ENCODE assay signal across 1 cellular context in the genomic region with DNA sequence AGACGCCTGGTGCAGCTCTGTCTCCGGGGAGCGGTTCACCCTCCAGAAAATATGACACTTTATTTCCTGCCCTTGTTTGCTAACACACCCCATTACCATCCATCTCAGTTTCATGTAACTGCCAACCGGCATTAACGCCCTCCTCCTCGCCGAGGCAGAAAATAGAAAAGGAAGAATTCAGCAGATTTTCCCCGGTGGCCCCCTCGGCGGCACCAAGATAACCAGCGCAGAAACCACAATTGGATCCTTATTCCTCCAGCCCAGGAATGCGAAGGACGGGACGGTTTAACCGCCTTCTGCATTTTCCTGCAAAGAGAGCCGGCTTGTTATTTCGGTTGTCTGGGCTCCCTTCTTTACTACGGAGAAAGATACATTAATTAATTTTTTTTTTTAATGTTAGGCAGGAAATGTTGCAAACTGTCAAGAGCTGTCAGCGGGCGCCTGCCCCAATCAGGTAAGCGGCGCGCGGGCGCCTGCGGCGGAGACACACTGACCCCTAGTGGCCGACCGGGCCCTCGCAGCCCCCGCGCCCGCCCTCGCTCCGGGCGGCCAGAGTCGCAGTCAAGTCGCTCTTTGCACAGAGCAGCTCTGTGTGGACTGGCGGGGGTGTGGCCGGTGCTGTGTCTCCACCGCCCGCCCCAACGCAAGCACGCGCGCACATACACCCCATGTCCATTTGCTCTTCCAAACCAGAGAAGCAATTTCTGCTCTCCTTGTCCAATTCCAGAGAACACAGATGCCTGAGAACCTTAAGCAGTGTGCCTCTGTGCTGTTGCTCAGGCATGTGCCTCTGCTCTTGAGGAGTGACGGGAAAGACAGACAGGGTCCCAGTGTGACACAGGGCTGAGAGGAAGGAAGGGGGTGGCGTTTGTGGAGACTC.
A peak's percentile ranks its signal among the peaks of the same experiment; 100 is the strongest.
TF ChIP-seq lines count a peak whose summit lies in the region.

No MANE protein-coding gene starts in this region.

TF ChIP-seq in HepG2, 621 proteins besides CTCF, POLR2A, EP300 and RAD21 (continued from another document and continues in another):
- TF ChIP-seq, protein P1, sequence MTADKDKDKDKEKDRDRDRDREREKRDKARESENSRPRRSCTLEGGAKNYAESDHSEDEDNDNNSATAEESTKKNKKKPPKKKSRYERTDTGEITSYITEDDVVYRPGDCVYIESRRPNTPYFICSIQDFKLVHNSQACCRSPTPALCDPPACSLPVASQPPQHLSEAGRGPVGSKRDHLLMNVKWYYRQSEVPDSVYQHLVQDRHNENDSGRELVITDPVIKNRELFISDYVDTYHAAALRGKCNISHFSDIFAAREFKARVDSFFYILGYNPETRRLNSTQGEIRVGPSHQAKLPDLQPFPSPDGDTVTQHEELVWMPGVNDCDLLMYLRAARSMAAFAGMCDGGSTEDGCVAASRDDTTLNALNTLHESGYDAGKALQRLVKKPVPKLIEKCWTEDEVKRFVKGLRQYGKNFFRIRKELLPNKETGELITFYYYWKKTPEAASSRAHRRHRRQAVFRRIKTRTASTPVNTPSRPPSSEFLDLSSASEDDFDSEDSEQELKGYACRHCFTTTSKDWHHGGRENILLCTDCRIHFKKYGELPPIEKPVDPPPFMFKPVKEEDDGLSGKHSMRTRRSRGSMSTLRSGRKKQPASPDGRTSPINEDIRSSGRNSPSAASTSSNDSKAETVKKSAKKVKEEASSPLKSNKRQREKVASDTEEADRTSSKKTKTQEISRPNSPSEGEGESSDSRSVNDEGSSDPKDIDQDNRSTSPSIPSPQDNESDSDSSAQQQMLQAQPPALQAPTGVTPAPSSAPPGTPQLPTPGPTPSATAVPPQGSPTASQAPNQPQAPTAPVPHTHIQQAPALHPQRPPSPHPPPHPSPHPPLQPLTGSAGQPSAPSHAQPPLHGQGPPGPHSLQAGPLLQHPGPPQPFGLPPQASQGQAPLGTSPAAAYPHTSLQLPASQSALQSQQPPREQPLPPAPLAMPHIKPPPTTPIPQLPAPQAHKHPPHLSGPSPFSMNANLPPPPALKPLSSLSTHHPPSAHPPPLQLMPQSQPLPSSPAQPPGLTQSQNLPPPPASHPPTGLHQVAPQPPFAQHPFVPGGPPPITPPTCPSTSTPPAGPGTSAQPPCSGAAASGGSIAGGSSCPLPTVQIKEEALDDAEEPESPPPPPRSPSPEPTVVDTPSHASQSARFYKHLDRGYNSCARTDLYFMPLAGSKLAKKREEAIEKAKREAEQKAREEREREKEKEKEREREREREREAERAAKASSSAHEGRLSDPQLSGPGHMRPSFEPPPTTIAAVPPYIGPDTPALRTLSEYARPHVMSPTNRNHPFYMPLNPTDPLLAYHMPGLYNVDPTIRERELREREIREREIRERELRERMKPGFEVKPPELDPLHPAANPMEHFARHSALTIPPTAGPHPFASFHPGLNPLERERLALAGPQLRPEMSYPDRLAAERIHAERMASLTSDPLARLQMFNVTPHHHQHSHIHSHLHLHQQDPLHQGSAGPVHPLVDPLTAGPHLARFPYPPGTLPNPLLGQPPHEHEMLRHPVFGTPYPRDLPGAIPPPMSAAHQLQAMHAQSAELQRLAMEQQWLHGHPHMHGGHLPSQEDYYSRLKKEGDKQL (CRISPR knock-in tag; IDR thresholded peaks at IDR 0.05; ENCODE audit: low read depth) = no peak
- TF ChIP-seq, protein P2, sequence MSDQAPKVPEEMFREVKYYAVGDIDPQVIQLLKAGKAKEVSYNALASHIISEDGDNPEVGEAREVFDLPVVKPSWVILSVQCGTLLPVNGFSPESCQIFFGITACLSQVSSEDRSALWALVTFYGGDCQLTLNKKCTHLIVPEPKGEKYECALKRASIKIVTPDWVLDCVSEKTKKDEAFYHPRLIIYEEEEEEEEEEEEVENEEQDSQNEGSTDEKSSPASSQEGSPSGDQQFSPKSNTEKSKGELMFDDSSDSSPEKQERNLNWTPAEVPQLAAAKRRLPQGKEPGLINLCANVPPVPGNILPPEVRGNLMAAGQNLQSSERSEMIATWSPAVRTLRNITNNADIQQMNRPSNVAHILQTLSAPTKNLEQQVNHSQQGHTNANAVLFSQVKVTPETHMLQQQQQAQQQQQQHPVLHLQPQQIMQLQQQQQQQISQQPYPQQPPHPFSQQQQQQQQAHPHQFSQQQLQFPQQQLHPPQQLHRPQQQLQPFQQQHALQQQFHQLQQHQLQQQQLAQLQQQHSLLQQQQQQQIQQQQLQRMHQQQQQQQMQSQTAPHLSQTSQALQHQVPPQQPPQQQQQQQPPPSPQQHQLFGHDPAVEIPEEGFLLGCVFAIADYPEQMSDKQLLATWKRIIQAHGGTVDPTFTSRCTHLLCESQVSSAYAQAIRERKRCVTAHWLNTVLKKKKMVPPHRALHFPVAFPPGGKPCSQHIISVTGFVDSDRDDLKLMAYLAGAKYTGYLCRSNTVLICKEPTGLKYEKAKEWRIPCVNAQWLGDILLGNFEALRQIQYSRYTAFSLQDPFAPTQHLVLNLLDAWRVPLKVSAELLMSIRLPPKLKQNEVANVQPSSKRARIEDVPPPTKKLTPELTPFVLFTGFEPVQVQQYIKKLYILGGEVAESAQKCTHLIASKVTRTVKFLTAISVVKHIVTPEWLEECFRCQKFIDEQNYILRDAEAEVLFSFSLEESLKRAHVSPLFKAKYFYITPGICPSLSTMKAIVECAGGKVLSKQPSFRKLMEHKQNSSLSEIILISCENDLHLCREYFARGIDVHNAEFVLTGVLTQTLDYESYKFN (CRISPR knock-in tag; conservative IDR thresholded peaks at IDR 0.05) = no peak
- TF ChIP-seq HOXA9 (CRISPR knock-in tag; IDR thresholded peaks at IDR 0.05; ENCODE audit: borderline replicate concordance) = 0 out of 2 replicates have a peak, but pooled peaks have one; percentile 51
- peak; percentile 56 for TF ChIP-seq PHF5A (CRISPR knock-in tag; IDR thresholded peaks at IDR 0.05; ENCODE audit: low read depth, unreplicated experiment)
- no peak for TF ChIP-seq FOXJ3 (CRISPR knock-in tag; IDR thresholded peaks at IDR 0.05; ENCODE audit: borderline replicate concordance)
- TF ChIP-seq SKI (IDR thresholded peaks at IDR 0.05; ENCODE audit: partially characterized antibody) = peak; percentile 22
- TF ChIP-seq, protein P3, sequence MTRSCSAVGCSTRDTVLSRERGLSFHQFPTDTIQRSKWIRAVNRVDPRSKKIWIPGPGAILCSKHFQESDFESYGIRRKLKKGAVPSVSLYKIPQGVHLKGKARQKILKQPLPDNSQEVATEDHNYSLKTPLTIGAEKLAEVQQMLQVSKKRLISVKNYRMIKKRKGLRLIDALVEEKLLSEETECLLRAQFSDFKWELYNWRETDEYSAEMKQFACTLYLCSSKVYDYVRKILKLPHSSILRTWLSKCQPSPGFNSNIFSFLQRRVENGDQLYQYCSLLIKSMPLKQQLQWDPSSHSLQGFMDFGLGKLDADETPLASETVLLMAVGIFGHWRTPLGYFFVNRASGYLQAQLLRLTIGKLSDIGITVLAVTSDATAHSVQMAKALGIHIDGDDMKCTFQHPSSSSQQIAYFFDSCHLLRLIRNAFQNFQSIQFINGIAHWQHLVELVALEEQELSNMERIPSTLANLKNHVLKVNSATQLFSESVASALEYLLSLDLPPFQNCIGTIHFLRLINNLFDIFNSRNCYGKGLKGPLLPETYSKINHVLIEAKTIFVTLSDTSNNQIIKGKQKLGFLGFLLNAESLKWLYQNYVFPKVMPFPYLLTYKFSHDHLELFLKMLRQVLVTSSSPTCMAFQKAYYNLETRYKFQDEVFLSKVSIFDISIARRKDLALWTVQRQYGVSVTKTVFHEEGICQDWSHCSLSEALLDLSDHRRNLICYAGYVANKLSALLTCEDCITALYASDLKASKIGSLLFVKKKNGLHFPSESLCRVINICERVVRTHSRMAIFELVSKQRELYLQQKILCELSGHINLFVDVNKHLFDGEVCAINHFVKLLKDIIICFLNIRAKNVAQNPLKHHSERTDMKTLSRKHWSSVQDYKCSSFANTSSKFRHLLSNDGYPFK (CRISPR knock-in tag; IDR thresholded peaks at IDR 0.05; ENCODE audit: borderline replicate concordance) = peak; percentile 67; the same call in 1 of the 2 replicates
- 0 out of 2 replicates have a peak, but pooled peaks have one; percentile 50 for TF ChIP-seq RFXANK (CRISPR knock-in tag; IDR thresholded peaks at IDR 0.05)
- no peak for TF ChIP-seq ZNF562 (CRISPR knock-in tag; IDR thresholded peaks at IDR 0.05; ENCODE audit: borderline replicate concordance)
- no peak for TF ChIP-seq TRIM24 (CRISPR knock-in tag; IDR thresholded peaks at IDR 0.05)
- TF ChIP-seq SALL2 (CRISPR knock-in tag; IDR thresholded peaks at IDR 0.05) = peak; percentile 73; the same call in 1 of the 2 replicates
- TF ChIP-seq, protein P4, sequence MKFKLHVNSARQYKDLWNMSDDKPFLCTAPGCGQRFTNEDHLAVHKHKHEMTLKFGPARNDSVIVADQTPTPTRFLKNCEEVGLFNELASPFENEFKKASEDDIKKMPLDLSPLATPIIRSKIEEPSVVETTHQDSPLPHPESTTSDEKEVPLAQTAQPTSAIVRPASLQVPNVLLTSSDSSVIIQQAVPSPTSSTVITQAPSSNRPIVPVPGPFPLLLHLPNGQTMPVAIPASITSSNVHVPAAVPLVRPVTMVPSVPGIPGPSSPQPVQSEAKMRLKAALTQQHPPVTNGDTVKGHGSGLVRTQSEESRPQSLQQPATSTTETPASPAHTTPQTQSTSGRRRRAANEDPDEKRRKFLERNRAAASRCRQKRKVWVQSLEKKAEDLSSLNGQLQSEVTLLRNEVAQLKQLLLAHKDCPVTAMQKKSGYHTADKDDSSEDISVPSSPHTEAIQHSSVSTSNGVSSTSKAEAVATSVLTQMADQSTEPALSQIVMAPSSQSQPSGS (CRISPR knock-in tag; IDR thresholded peaks at IDR 0.05) = peak; percentile 66
- no peak for TF ChIP-seq KDM1A (CRISPR knock-in tag; IDR thresholded peaks at IDR 0.05)
- 0 out of 2 replicates have a peak, but pooled peaks have one; percentile 58 for TF ChIP-seq ZSCAN29 (CRISPR knock-in tag; conservative IDR thresholded peaks at IDR 0.05)
- no peak for TF ChIP-seq ZFP41 (CRISPR knock-in tag; IDR thresholded peaks at IDR 0.05; ENCODE audit: borderline replicate concordance)
- TF ChIP-seq, protein P5, sequence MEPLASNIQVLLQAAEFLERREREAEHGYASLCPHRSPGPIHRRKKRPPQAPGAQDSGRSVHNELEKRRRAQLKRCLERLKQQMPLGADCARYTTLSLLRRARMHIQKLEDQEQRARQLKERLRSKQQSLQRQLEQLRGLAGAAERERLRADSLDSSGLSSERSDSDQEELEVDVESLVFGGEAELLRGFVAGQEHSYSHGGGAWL (CRISPR knock-in tag; IDR thresholded peaks at IDR 0.05) = peak; percentile 51; the same call in 1 of the 2 replicates
- no peak for TF ChIP-seq MED8 (CRISPR knock-in tag; IDR thresholded peaks at IDR 0.05; ENCODE audit: insufficient replicate concordance)
- TF ChIP-seq KDM5A (IDR thresholded peaks at IDR 0.05; ENCODE audit: borderline replicate concordance, low read length) = no peak
- TF ChIP-seq ZNF335 (CRISPR knock-in tag; IDR thresholded peaks at IDR 0.05) = 0 out of 2 replicates have a peak, but pooled peaks have one; percentile 22
- peak; percentile 96 for TF ChIP-seq ZSCAN20 (CRISPR knock-in tag; IDR thresholded peaks at IDR 0.05; ENCODE audit: borderline replicate concordance)
- TF ChIP-seq SP4 (CRISPR knock-in tag; IDR thresholded peaks at IDR 0.05) = peak; percentile 67; the same call in 1 of the 2 replicates
- no peak for TF ChIP-seq MATR3 (CRISPR knock-in tag; IDR thresholded peaks at IDR 0.05)
- TF ChIP-seq, protein P6, sequence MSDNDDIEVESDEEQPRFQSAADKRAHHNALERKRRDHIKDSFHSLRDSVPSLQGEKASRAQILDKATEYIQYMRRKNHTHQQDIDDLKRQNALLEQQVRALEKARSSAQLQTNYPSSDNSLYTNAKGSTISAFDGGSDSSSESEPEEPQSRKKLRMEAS (IDR thresholded peaks at IDR 0.05) = peak; percentile 49; the same call in 1 of the 2 replicates
- TF ChIP-seq ZNF296 (CRISPR knock-in tag; conservative IDR thresholded peaks at IDR 0.05) = no peak
- TF ChIP-seq GATAD1 (CRISPR knock-in tag; IDR thresholded peaks at IDR 0.05) = peak; percentile 61; the same call in 1 of the 2 replicates
- no peak for TF ChIP-seq ZBTB1 (CRISPR knock-in tag; IDR thresholded peaks at IDR 0.05; ENCODE audit: borderline replicate concordance)
- TF ChIP-seq ZSCAN9 (CRISPR knock-in tag; IDR thresholded peaks at IDR 0.05; ENCODE audit: borderline replicate concordance) = peak; percentile 51; the same call in 1 of the 2 replicates
- TF ChIP-seq ZNF619 (CRISPR knock-in tag; IDR thresholded peaks at IDR 0.05) = 0 out of 2 replicates have a peak, but pooled peaks have one; percentile 70
- peak; percentile 33; the same call in 1 of the 2 replicates for TF ChIP-seq MED1 (CRISPR knock-in tag; IDR thresholded peaks at IDR 0.05)
- TF ChIP-seq HOXA3 (CRISPR knock-in tag; IDR thresholded peaks at IDR 0.05) = peak; percentile 58; the same call in 1 of the 2 replicates
- no peak for TF ChIP-seq ZNF570 (CRISPR knock-in tag; IDR thresholded peaks at IDR 0.05; ENCODE audit: borderline replicate concordance)
- peak; percentile 56; the same call in 1 of the 2 replicates for TF ChIP-seq MEIS1 (CRISPR knock-in tag; IDR thresholded peaks at IDR 0.05; ENCODE audit: borderline replicate concordance)
- TF ChIP-seq RFX1 (IDR thresholded peaks at IDR 0.05) = no peak
- TF ChIP-seq, protein P7, sequence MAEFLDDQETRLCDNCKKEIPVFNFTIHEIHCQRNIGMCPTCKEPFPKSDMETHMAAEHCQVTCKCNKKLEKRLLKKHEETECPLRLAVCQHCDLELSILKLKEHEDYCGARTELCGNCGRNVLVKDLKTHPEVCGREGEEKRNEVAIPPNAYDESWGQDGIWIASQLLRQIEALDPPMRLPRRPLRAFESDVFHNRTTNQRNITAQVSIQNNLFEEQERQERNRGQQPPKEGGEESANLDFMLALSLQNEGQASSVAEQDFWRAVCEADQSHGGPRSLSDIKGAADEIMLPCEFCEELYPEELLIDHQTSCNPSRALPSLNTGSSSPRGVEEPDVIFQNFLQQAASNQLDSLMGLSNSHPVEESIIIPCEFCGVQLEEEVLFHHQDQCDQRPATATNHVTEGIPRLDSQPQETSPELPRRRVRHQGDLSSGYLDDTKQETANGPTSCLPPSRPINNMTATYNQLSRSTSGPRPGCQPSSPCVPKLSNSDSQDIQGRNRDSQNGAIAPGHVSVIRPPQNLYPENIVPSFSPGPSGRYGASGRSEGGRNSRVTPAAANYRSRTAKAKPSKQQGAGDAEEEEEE (CRISPR knock-in tag; IDR thresholded peaks at IDR 0.05; ENCODE audit: borderline replicate concordance) = no peak
- no peak for TF ChIP-seq ZFAT (CRISPR knock-in tag; conservative IDR thresholded peaks at IDR 0.05)
- peak; percentile 80; the same call in 1 of the 2 replicates for TF ChIP-seq ZNF160 (CRISPR knock-in tag; IDR thresholded peaks at IDR 0.05)
- peak in 1 of 2 experiments; percentile 61; a peak in 1 of 4 replicates for TF ChIP-seq KLF16 (CRISPR knock-in tag; IDR thresholded peaks at IDR 0.05)
- no peak for TF ChIP-seq NONO (IDR thresholded peaks at IDR 0.05)
- TF ChIP-seq NONO (CRISPR knock-in tag; conservative IDR thresholded peaks at IDR 0.05) = peak; percentile 53; the same call in 1 of the 2 replicates
- TF ChIP-seq ZSCAN21 (CRISPR knock-in tag; IDR thresholded peaks at IDR 0.05; ENCODE audit: borderline replicate concordance) = peak; percentile 75; the same call in 1 of the 2 replicates
- no peak for TF ChIP-seq ZFY (CRISPR knock-in tag; IDR thresholded peaks at IDR 0.05)
- TF ChIP-seq MEIS2 (CRISPR knock-in tag; IDR thresholded peaks at IDR 0.05) = peak; percentile 85
- TF ChIP-seq TAF15 (IDR thresholded peaks at IDR 0.05; ENCODE audit: low read depth, low read length, poor library complexity, severe bottlenecking) = peak; percentile 43
- peak; percentile 8; the same call in 1 of the 2 replicates for TF ChIP-seq SMC3 (IDR thresholded peaks at IDR 0.05; ENCODE audit: low read length)
- peak; percentile 70; the same call in 1 of the 2 replicates for TF ChIP-seq KDM5B (CRISPR knock-in tag; IDR thresholded peaks at IDR 0.05; ENCODE audit: borderline replicate concordance)
